Comparison of ENCODE assay signal across 28 cellular contexts in genomic region chr3:143155756-143156155, GRCh38.
"Had no signal": no experiment of that assay in that cellular context is flagged by ENCODE, and none has a peak within 500 bp of the region (broad histone marks: within the 10 kb centered on the region; RNA-seq: fewer than 3 reads in every experiment).

No MANE protein-coding gene starts in this region.

- H3K4me3 Mint-ChIP-seq: immature natural killer cell; mesothelial cell of epicardium; naive B cell; natural killer cell; nephron progenitor cell; neural progenitor cell; stimulated activated memory B cell treated with anti-CD40 and anti-IgM and Interleukin-4, amounts not matched to agents 10 μg/mL and 1 μg/mL and 100 μg/mL, for 72 hours; stimulated activated naive CD8-positive, alpha-beta T cell treated with anti-CD3 and anti-CD28 coated beads, Interleukin-15, amount 100 ng/mL, for 72 hours; type B pancreatic cell had no signal

- DNase-seq: immature natural killer cell; kidney; left colon; left lung; lower lobe of right lung; mesendoderm; naive B cell; natural killer cell; nephron progenitor cell; ovary; right lobe of liver; stimulated activated CD4-positive, alpha-beta T cell treated with anti-CD3 and anti-CD28 coated beads, Interleukin-1b, Interleukin-23, amount 100 ng/mL, for 48 hours; stimulated activated CD4-positive, alpha-beta T cell treated with anti-CD3 and anti-CD28 coated beads, Interleukin-2, amount 100 ng/mL, for 48 hours; stimulated activated CD4-positive, alpha-beta T cell treated with anti-CD3 and anti-CD28 coated beads, Interleukin-4, amount 100 ng/mL, for 4 hours; stimulated activated CD8-positive, alpha-beta memory T cell treated with anti-CD3 and anti-CD28 coated beads, Interleukin-4, amount 100 ng/mL, for 48 hours; stimulated activated naive CD4-positive, alpha-beta T cell treated with Interleukin-2 at 50 U/mL for 16 hours; stimulated activated naive CD8-positive, alpha-beta T cell treated with anti-CD3 and anti-CD28 coated beads, Interleukin-15, amount 100 ng/mL, for 72 hours; substantia nigra; uterus had no signal

- H3K4me3 ChIP-seq: left lung, lower lobe of right lung, neural progenitor cell, ovary, right atrium auricular region, right lobe of liver, smooth muscle cell, tibial nerve, uterus had no signal

- H3K36me3 Mint-ChIP-seq: mesothelial cell of epicardium; naive B cell; natural killer cell; neural progenitor cell; stimulated activated memory B cell treated with anti-CD40 and anti-IgM and Interleukin-4, amounts not matched to agents 10 μg/mL and 1 μg/mL and 100 μg/mL, for 72 hours; type B pancreatic cell had no signal

- H3K27me3 Mint-ChIP-seq: stimulated activated memory B cell treated with anti-CD40 and anti-IgM and Interleukin-4, amounts not matched to agents 10 μg/mL and 1 μg/mL and 100 μg/mL, for 72 hours; stimulated activated naive CD8-positive, alpha-beta T cell treated with anti-CD3 and anti-CD28 coated beads, Interleukin-15, amount 100 ng/mL, for 72 hours had no signal

- ATAC-seq: left colon; left lung; lower lobe of right lung; natural killer cell; right lobe of liver; stimulated activated memory B cell treated with anti-CD40 and anti-IgM and Interleukin-4, amounts not matched to agents 10 μg/mL and 1 μg/mL and 100 μg/mL, for 72 hours; stimulated activated naive CD8-positive, alpha-beta T cell treated with anti-CD3 and anti-CD28 coated beads, Interleukin-15, amount 100 ng/mL, for 72 hours had no signal

- H3K4me1 ChIP-seq: neural progenitor cell, right lobe of liver, uterus had no signal

- H3K27ac Mint-ChIP-seq: mesothelial cell of epicardium; natural killer cell; nephron progenitor cell; neural progenitor cell; progenitor cell of endocrine pancreas; stimulated activated memory B cell treated with anti-CD40 and anti-IgM and Interleukin-4, amounts not matched to agents 10 μg/mL and 1 μg/mL and 100 μg/mL, for 72 hours; stimulated activated naive CD8-positive, alpha-beta T cell treated with anti-CD3 and anti-CD28 coated beads, Interleukin-15, amount 100 ng/mL, for 72 hours; type B pancreatic cell had no signal

- H3K9me3 Mint-ChIP-seq: immature natural killer cell; mesothelial cell of epicardium; naive B cell; natural killer cell; nephron progenitor cell; neural progenitor cell; stimulated activated memory B cell treated with anti-CD40 and anti-IgM and Interleukin-4, amounts not matched to agents 10 μg/mL and 1 μg/mL and 100 μg/mL, for 72 hours; stimulated activated naive CD8-positive, alpha-beta T cell treated with anti-CD3 and anti-CD28 coated beads, Interleukin-15, amount 100 ng/mL, for 72 hours; type B pancreatic cell had no signal

- H3K9me3 ChIP-seq: left lung, lower lobe of right lung, ovary, right atrium auricular region, right lobe of liver, tibial nerve, uterus had no signal

- FAIRE-seq: islet of Langerhans, kidney had no signal

- H3K27ac ChIP-seq: left lung, lower lobe of right lung, neural progenitor cell, ovary, right atrium auricular region, right lobe of liver, tibial nerve, uterus had no signal

- H3K27me3 ChIP-seq: left lung, neural progenitor cell, ovary, right atrium auricular region, right lobe of liver, tibial nerve, uterus had no signal

- H3K36me3 ChIP-seq: left lung, lower lobe of right lung, neural progenitor cell, ovary, right atrium auricular region, right lobe of liver, tibial nerve, uterus had no signal
